In the genomic region with DNA sequence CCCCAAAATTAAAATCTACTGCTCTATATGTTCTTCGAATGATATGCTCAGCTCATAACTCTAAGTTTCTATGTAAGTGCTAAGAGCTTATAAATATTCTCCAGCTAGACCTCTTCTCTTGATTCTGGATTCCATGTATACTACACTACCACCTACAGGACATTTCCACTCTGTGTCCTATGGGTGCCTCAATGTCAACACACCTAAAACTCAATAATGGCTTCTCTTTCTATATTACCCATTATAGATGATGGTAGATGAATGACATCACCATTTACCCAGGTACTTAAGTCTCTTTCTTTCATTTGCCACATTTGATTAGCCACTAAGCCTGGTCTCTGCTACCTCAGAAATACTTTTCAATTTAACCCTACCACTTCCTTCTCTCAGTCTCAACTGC, we compare ENCODE assay signal across 9 cellular contexts. TPM values are rescaled to one million over a fixed set of nuclear protein-coding genes. Genes with fewer than 3 reads are reported as not detected.
DNase-seq lines count a peak whose midpoint lies in the region; ATAC-seq and TF ChIP-seq lines count a peak whose summit lies in the region.
"Had no signal": no experiment of that assay in that cellular context is flagged by ENCODE, and none has a peak within 500 bp of the region (broad histone marks: within the 10 kb centered on the region; RNA-seq: fewer than 3 reads in every experiment).

No MANE protein-coding gene starts in this region.

- no peak overlapping the region for H3K4me3 ChIP-seq in HEK293 (ENCODE audit: low read depth, low read length)
- no peak overlapping the region for H3K4me3 ChIP-seq in heart right ventricle
- H3K4me3 ChIP-seq in H7 (ENCODE audit: insufficient read depth, low read depth, low read length): no peak overlapping the region

- 0 to 64% methylated on average over 1 of the region's 1 CpG for WGBS in heart right ventricle, 2 donors

- DNase-seq in COLO829 (ENCODE audit: low spot score) (peak; percentile 34), RPMI7951 (ENCODE audit: low read depth) (peak; percentile 43), heart right ventricle (no peak), H7 (no peak), OCI-M2 (lab: John Stamatoyannopoulos, UW; ENCODE audit: unreplicated experiment) (no peak)
- no peak for DNase-seq in stimulated activated CD4-positive, alpha-beta T cell treated with anti-CD3 and anti-CD28 coated beads, Interleukin-4, amount 100 ng/mL, for 24 hours
- DNase-seq: head of caudate nucleus had no signal

- intact Hi-C loops in heart right ventricle (cut with DNase I): loop anchor here in 2 of 10 donors (10.0 kb wide), 2 partner anchors 227 to 237 kb away; no protein-coding TSS in a partner anchor

- CTCF ChIA-PET in HEK293 (lab: Yijun Ruan, JAX): interaction anchor here (0.6 to 1.0 kb wide), 6 partner anchors 10 to 115 kb away, joined by 3 to 9 read pairs (median 3); no protein-coding TSS in a partner anchor

- H3K9me3 ChIP-seq in HEK293 (ENCODE audit: control insufficient read depth, insufficient read depth, low read depth, low read length) (no peaks in the 10 kb centered on the region), heart right ventricle (peaks cover 0 to 4% (median 0%) of the 10 kb centered on the region in 11 donors)

- TF ChIP-seq CTCF in HEK293 (tag by site-specific recombination; IDR thresholded peaks at IDR 0.05): no peak
- TF ChIP-seq CTCF in heart right ventricle (IDR thresholded peaks at IDR 0.05): peak in 8 of 9 donors; percentile 4 to 54 (median 40)

- peak in 3 of 8 donors; percentile 59 to 63 (median 59) for ATAC-seq in heart right ventricle
- ATAC-seq in GM18861 (IDR thresholded peaks at IDR 0.05; ENCODE audit: unreplicated experiment): no peak

- POLR2A ChIA-PET in HEK293 (lab: Yijun Ruan, JAX): no interaction called here

- no peaks in the 10 kb centered on the region for H3K4me1 ChIP-seq in HEK293 (ENCODE audit: control insufficient read depth, insufficient read depth, low read length)
- peaks cover 0 to 8% (median 0%) of the 10 kb centered on the region in 9 donors for H3K4me1 ChIP-seq in heart right ventricle

- H3K27ac ChIP-seq in HEK293 (ENCODE audit: extremely low read depth, low read depth, low read length): no peak overlapping the region
- no peak overlapping the region for H3K27ac ChIP-seq in heart right ventricle

- H3K27me3 ChIP-seq in heart right ventricle (no peaks in the 10 kb centered on the region), H7 (ENCODE audit: control insufficient read depth, insufficient read depth, low read length) (no peaks in the 10 kb centered on the region)

- H3K36me3 ChIP-seq in HEK293 (ENCODE audit: control insufficient read depth in 2 of 2, insufficient read depth in 1 of 2, low read length in 2 of 2) (no peaks in the 10 kb centered on the region), heart right ventricle (no peaks in the 10 kb centered on the region), H7 (replicated peaks; ENCODE audit: control insufficient read depth, insufficient read depth, low read length) (no peaks in the 10 kb centered on the region)

TF ChIP-seq in HEK293, 187 proteins besides CTCF, POLR2A, EP300 and RAD21:
- TF ChIP-seq ZNF654 (tag by site-specific recombination; IDR thresholded peaks at IDR 0.05; ENCODE audit: low read depth) (peak; percentile 52), ATF2 (tag by site-specific recombination; IDR thresholded peaks at IDR 0.05; ENCODE audit: low read depth) (peak; percentile 84), ZNF843 (tag by site-specific recombination; IDR thresholded peaks at IDR 0.05) (no peak)

RNA-seq across cellular contexts. Expression of gene TBX19, which starts 41.3 kb away (rescaled TPM):
- 0.29 and 0.84 TPM in 2 replicates for total RNA-seq in RPMI7951 (2014; rRNA removed; shearing (Covaris generic))
- under 1 TPM; 0.21 to 0.56 (median 0.39) TPM for total RNA-seq in heart right ventricle
- polyA plus RNA-seq in heart right ventricle: under 1 TPM; 0.25 to 0.59 TPM
- total RNA-seq in H7 (2014; rRNA removed; shearing (Covaris generic)): 2.1 and 2.7 TPM in 2 replicates

Comparison
In these comparisons a context has a peak if more than half of its experiments do, and no peak if none do; other contexts are left out.
1. DNase-seq: peak in COLO829 (single experiment) and RPMI7951 (single experiment); none in heart right ventricle (0 of 2), H7 (single experiment), OCI-M2 (single experiment) and stimulated activated CD4-positive, alpha-beta T cell treated with anti-CD3 and anti-CD28 coated beads, Interleukin-4, amount 100 ng/mL, for 24 hours (single experiment).